19 cellular contexts compared by ENCODE assay signal in genomic region chr16:87552772-87553171, GRCh38. TPM values are rescaled to one million over a fixed set of nuclear protein-coding genes. Genes with fewer than 3 reads are reported as not detected.
DNase-seq lines count a peak whose midpoint lies in the region; ATAC-seq and TF ChIP-seq lines count a peak whose summit lies in the region.
"Had no signal": no experiment of that assay in that cellular context is flagged by ENCODE, and none has a peak within 500 bp of the region (broad histone marks: within the 10 kb centered on the region; RNA-seq: fewer than 3 reads in every experiment).

No MANE protein-coding gene starts in this region.

- H3K4me1 Mint-ChIP-seq in neural progenitor cell, result peaks cover 13% of the 10 kb centered on the region
- H3K4me1 Mint-ChIP-seq: activated CD4-positive, alpha-beta T cell treated with anti-CD3 and anti-CD28 coated beads, Interleukin-2, amount 10 ng/mL, durations not matched to agents 24 days and 14 days had no signal

- H3K27ac ChIP-seq in neural progenitor cell, result no peak overlapping the region
- no peak overlapping the region for H3K27ac ChIP-seq in psoas muscle
- H3K27ac ChIP-seq: epithelial cell of prostate, gastroesophageal sphincter, testis had no signal

- no peaks in the 10 kb centered on the region for H3K9me3 ChIP-seq in neural progenitor cell (ENCODE audit: low read depth)
- no peaks in the 10 kb centered on the region for H3K9me3 ChIP-seq in psoas muscle
- H3K9me3 ChIP-seq: gastroesophageal sphincter, testis had no signal

- no peaks in the 10 kb centered on the region for H4K20me1 ChIP-seq in neural progenitor cell (ENCODE audit: low read depth)

- H3K4me3 Mint-ChIP-seq in neural progenitor cell, result no peak overlapping the region
- H3K4me3 Mint-ChIP-seq: activated CD4-positive, alpha-beta T cell treated with anti-CD3 and anti-CD28 coated beads, Interleukin-2, amount 10 ng/mL, durations not matched to agents 24 days and 14 days; natural killer cell had no signal

- H3K4me3 ChIP-seq in choroid plexus epithelial cell (ENCODE audit: low read depth, low read length) (no peak overlapping the region), neural progenitor cell (no peak overlapping the region), psoas muscle (no peak overlapping the region)
- H3K4me3 ChIP-seq: gastroesophageal sphincter, testis had no signal

- 63 to 72% (median 65%) methylated on average over 10 of the region's 10 CpGs for WGBS in psoas muscle, 3 donors

- H3F3A ChIP-seq in neural progenitor cell (ENCODE audit: low read depth), result peaks cover 4% of the 10 kb centered on the region

- no peak overlapping the region for H2AFZ ChIP-seq in neural progenitor cell (replicated peaks)

- peak; percentile 36 for DNase-seq in Daoy (ENCODE audit: low read depth)
- peak; percentile 57 for DNase-seq in NCI-H226
- DNase-seq in choroid plexus epithelial cell (ENCODE audit: low read depth), result peak; percentile 32
- no peak for DNase-seq in neural progenitor cell (ENCODE audit: low spot score)
- DNase-seq in psoas muscle, result no peak
- no peak for DNase-seq in OCI-M1 (lab: John Stamatoyannopoulos, UW)
- DNase-seq: activated CD4-positive, alpha-beta T cell treated with anti-CD3 and anti-CD28 coated beads, Interleukin-2, amount 10 ng/mL, durations not matched to agents 24 days and 14 days; activated CD8-positive, alpha-beta memory T cell treated with anti-CD3 and anti-CD28 coated beads, Interleukin-2, amount 50 U/mL, for 48 hours; activated effector memory CD4-positive, alpha-beta T cell treated with anti-CD3 and anti-CD28 coated beads, Interleukin-2, amount 50 U/mL, for 16 hours; aorta; COR-L47; GF-D8; natural killer cell; RPMI8226; testis had no signal

- H3K9ac ChIP-seq in neural progenitor cell, result no peak overlapping the region

- ATAC-seq in HG03469 (IDR thresholded peaks at IDR 0.05; ENCODE audit: unreplicated experiment) (no peak), HG02981 (IDR thresholded peaks at IDR 0.05; ENCODE audit: unreplicated experiment) (no peak), psoas muscle (no peak)
- ATAC-seq: gastroesophageal sphincter, natural killer cell had no signal

- no peaks in the 10 kb centered on the region for H3K36me3 Mint-ChIP-seq in neural progenitor cell
- H3K36me3 Mint-ChIP-seq: natural killer cell had no signal

- intact Hi-C loops in psoas muscle (cut with DNase I), result loop anchor here in 1 of 2 donors (5.0 kb wide), 1 partner anchor 215 kb away; the partner anchor contains the start of gene KLHDC4

- H3K79me2 ChIP-seq in neural progenitor cell (ENCODE audit: low read depth), result no peaks in the 10 kb centered on the region

- H3K9me3 Mint-ChIP-seq in neural progenitor cell, result no peaks in the 10 kb centered on the region
- H3K9me3 Mint-ChIP-seq: activated CD4-positive, alpha-beta T cell treated with anti-CD3 and anti-CD28 coated beads, Interleukin-2, amount 10 ng/mL, durations not matched to agents 24 days and 14 days; natural killer cell had no signal

- no peaks in the 10 kb centered on the region for H3K36me3 ChIP-seq in neural progenitor cell
- no peaks in the 10 kb centered on the region for H3K36me3 ChIP-seq in psoas muscle (ENCODE audit: insufficient read depth in 1 of 2, low read depth in 1 of 2)
- H3K36me3 ChIP-seq: gastroesophageal sphincter had no signal

- TF ChIP-seq CTCF in choroid plexus epithelial cell (conservative IDR thresholded peaks at IDR 0.05; ENCODE audit: low read depth, low read length) (no peak), neural progenitor cell (IDR thresholded peaks at IDR 0.05) (no peak), psoas muscle (IDR thresholded peaks at IDR 0.05) (no peak)

- H3K27me3 ChIP-seq in neural progenitor cell, result no peaks in the 10 kb centered on the region
- peaks cover 0 to 36% (median 0%) of the 10 kb centered on the region in 3 donors for H3K27me3 ChIP-seq in psoas muscle (ENCODE audit: insufficient read depth in 3 of 3, low read length in 2 of 3)
- H3K27me3 ChIP-seq: testis had no signal

- peak overlapping the region; percentile 62 for H3K27ac Mint-ChIP-seq in neural progenitor cell
- H3K27ac Mint-ChIP-seq: activated CD4-positive, alpha-beta T cell treated with anti-CD3 and anti-CD28 coated beads, Interleukin-2, amount 10 ng/mL, durations not matched to agents 24 days and 14 days; natural killer cell had no signal

- H3K27me3 Mint-ChIP-seq in neural progenitor cell (ENCODE audit: insufficient read depth, low read depth), result peaks cover 11% of the 10 kb centered on the region

- no peak overlapping the region for H3K4me2 ChIP-seq in neural progenitor cell

- peaks cover 11% of the 10 kb centered on the region for H3K4me1 ChIP-seq in neural progenitor cell
- H3K4me1 ChIP-seq in psoas muscle, result no peaks in the 10 kb centered on the region

RNA-seq across cellular contexts. Expression of gene JPH3, which starts 49.5 kb away (rescaled TPM):
- 6.2 and 7.4 TPM in 2 replicates for total RNA-seq in Daoy (2014; rRNA removed; shearing (Covaris generic))
- 7.1 and 19.4 TPM in 2 replicates for total RNA-seq in neural progenitor cell (ENCODE audit: low replicate concordance)
- under 1 TPM in 2 of 4 donors, not detected in 2; 0.06 to 0.13 TPM for total RNA-seq in psoas muscle
- under 1 TPM; 0.03 to 0.04 (median 0.04) TPM for polyA plus RNA-seq in psoas muscle
- total RNA-seq: activated CD4-positive, alpha-beta T cell treated with anti-CD3 and anti-CD28 coated beads, Interleukin-2, amount 10 ng/mL, durations not matched to agents 24 days and 14 days; natural killer cell had no signal
- polyA plus RNA-seq: aorta had no signal

RNA-seq across cellular contexts. Expression of gene ZCCHC14, which starts 59.9 kb away (rescaled TPM):
- total RNA-seq in Daoy (2014; rRNA removed; shearing (Covaris generic)), result 3.0 and 4.2 TPM in 2 replicates
- total RNA-seq in neural progenitor cell (ENCODE audit: low replicate concordance), result 10.3 and 11.7 TPM in 2 replicates
- total RNA-seq in psoas muscle, result 10 to 100 TPM; 14.6 to 17.3 (median 15.8) TPM
- 10 to 100 TPM in 1 of 3 donors, 1 to 10 TPM in 2; 5.8 to 12.1 (median 6.0) TPM for polyA plus RNA-seq in psoas muscle

Comparison
In these comparisons a context has a peak if more than half of its experiments do, and no peak if none do; other contexts are left out.
1. DNase-seq: peak in Daoy (single experiment), NCI-H226 (single experiment) and choroid plexus epithelial cell (single experiment); none in neural progenitor cell (single experiment), psoas muscle (0 of 2) and OCI-M1 (single experiment).